Comparison of ENCODE assay signal across 20 cellular contexts in genomic region chr6:150491796-150492142, GRCh38.
A peak's percentile ranks its signal among the peaks of the same experiment; 100 is the strongest.
DNase-seq lines count a peak whose midpoint lies in the region; ATAC-seq and TF ChIP-seq lines count a peak whose summit lies in the region.
"Had no signal": no experiment of that assay in that cellular context is flagged by ENCODE, and none has a peak within 500 bp of the region (broad histone marks: within the 10 kb centered on the region; RNA-seq: fewer than 3 reads in every experiment).

No MANE protein-coding gene starts in this region.

- 70% methylated on average over 2 of the region's 2 CpGs for WGBS in right cardiac atrium

- no peak for DNase-seq in activated naive CD8-positive, alpha-beta T cell treated with anti-CD3 and anti-CD28 coated beads for 36 hours
- peak; percentile 58 for DNase-seq in renal cortical epithelial cell (ENCODE audit: low read depth)
- DNase-seq in coronary artery (ENCODE audit: low spot score) = no peak
- DNase-seq in right cardiac atrium = no peak
- no peak for DNase-seq in activated effector memory CD4-positive, alpha-beta T cell treated with anti-CD3 and anti-CD28 coated beads, Interleukin-2, amount 50 U/mL, for 16 hours
- DNase-seq: activated CD8-positive, alpha-beta memory T cell treated with anti-CD3 and anti-CD28 coated beads, Interleukin-2, amount 50 U/mL, for 4 hours; activated naive CD4-positive, alpha-beta T cell treated with Interleukin-2 at 50 U/mL for 16 hours; DMS 273 treated with DMSO at 0.1 percent for 48 hours; GDM1; left ventricle myocardium superior; NCI-H1930; NCI-H510A treated with DMSO at 0.1 percent for 48 hours; pancreas; T-helper 9 cell had no signal

- peaks cover 2% of the 10 kb centered on the region for H3K36me3 Mint-ChIP-seq in activated naive CD8-positive, alpha-beta T cell treated with anti-CD3 and anti-CD28 coated beads for 36 hours

- ATAC-seq in GM19438 (IDR thresholded peaks at IDR 0.05; ENCODE audit: low read depth, unreplicated experiment) = peak; percentile 28
- ATAC-seq in HG03175 (IDR thresholded peaks at IDR 0.05; ENCODE audit: unreplicated experiment) = peak; percentile 11
- no peak for ATAC-seq in right cardiac atrium
- ATAC-seq: gastroesophageal sphincter, left ventricle myocardium superior had no signal

- H3K27me3 ChIP-seq in right cardiac atrium (ENCODE audit: control insufficient read depth, insufficient read depth) = no peaks in the 10 kb centered on the region
- H3K27me3 ChIP-seq: gastroesophageal sphincter, pancreas, SJSA1, suprapubic skin had no signal

- peaks cover 10% of the 10 kb centered on the region for H3K4me1 Mint-ChIP-seq in activated naive CD8-positive, alpha-beta T cell treated with anti-CD3 and anti-CD28 coated beads for 36 hours

- H3K27me3 Mint-ChIP-seq in activated naive CD8-positive, alpha-beta T cell treated with anti-CD3 and anti-CD28 coated beads for 36 hours = peaks cover 17% of the 10 kb centered on the region
- H3K27me3 Mint-ChIP-seq: B cell had no signal

- TF ChIP-seq CTCF in coronary artery (IDR thresholded peaks at IDR 0.05) = no peak

- no peak overlapping the region for H3K4me3 Mint-ChIP-seq in activated naive CD8-positive, alpha-beta T cell treated with anti-CD3 and anti-CD28 coated beads for 36 hours
- H3K4me3 Mint-ChIP-seq: B cell had no signal

- peak overlapping the region; percentile 50 for H3K27ac Mint-ChIP-seq in activated naive CD8-positive, alpha-beta T cell treated with anti-CD3 and anti-CD28 coated beads for 36 hours

- H3K4me3 ChIP-seq in coronary artery = no peak overlapping the region
- H3K4me3 ChIP-seq in right cardiac atrium (ENCODE audit: low read length) = no peak overlapping the region
- H3K4me3 ChIP-seq: gastroesophageal sphincter, pancreas, SJSA1, suprapubic skin had no signal

- H3K4me1 ChIP-seq in right cardiac atrium (ENCODE audit: control insufficient read depth, insufficient read depth, low read length) = no peaks in the 10 kb centered on the region
- H3K4me1 ChIP-seq: gastroesophageal sphincter, pancreas had no signal

- intact Hi-C loops in right cardiac atrium (cut with DNase I) = no loop called here

- H3K27ac ChIP-seq in coronary artery = no peak overlapping the region
- no peak overlapping the region for H3K27ac ChIP-seq in right cardiac atrium (ENCODE audit: low read length)
- H3K27ac ChIP-seq: gastroesophageal sphincter, SJSA1, suprapubic skin had no signal

- H3K9me3 Mint-ChIP-seq in activated naive CD8-positive, alpha-beta T cell treated with anti-CD3 and anti-CD28 coated beads for 36 hours = peaks cover 11% of the 10 kb centered on the region

- H3K9me3 ChIP-seq in right cardiac atrium (ENCODE audit: control insufficient read depth, low read length) = no peaks in the 10 kb centered on the region
- H3K9me3 ChIP-seq: gastroesophageal sphincter, pancreas, SJSA1, suprapubic skin had no signal

Comparison
In these comparisons a context has a peak if more than half of its experiments do, and no peak if none do; other contexts are left out.
1. ATAC-seq: peak in GM19438 (single experiment) and HG03175 (single experiment); none in right cardiac atrium (0 of 2).